14 cellular contexts compared by ENCODE assay signal in the genomic region with DNA sequence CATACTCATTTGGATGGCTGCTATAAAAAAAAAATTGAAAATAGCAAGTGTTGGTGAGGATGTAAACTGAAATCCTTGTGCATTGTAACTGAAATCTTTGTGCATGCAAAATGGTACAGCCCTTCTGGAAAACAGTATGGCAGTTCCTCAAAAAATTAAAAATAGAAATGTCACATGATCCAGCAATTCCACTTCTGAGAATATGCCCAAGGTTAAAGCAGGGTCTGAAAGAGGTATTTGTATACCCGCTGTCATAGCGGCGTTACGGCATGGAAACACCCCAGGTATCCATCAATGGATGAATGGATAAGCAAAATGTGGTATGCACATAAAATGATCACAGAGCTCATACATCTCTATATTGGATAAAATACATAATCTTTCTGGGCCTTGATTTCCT.
DNase-seq lines count a peak whose midpoint lies in the region; ATAC-seq and TF ChIP-seq lines count a peak whose summit lies in the region.
"Had no signal": no experiment of that assay in that cellular context is flagged by ENCODE, and none has a peak within 500 bp of the region (broad histone marks: within the 10 kb centered on the region; RNA-seq: fewer than 3 reads in every experiment).

No MANE protein-coding gene starts in this region.

- intact Hi-C loops in left ventricle myocardium inferior (cut with micrococcal nuclease), result no loop called here
- intact Hi-C loops in right cardiac atrium (cut with DNase I), result no loop called here
- intact Hi-C loops in PC-9 (cut with micrococcal nuclease; ENCODE audit: unreplicated experiment), result no loop called here

- no peaks in the 10 kb centered on the region; the same call in 1 of the 2 replicates for H4K20me1 ChIP-seq in PC-9 (ENCODE audit: insufficient read depth)

- H3K79me2 ChIP-seq in PC-9 (ENCODE audit: low read depth) (0 out of 2 replicates have a peak, but pooled peaks cover 4% of the 10 kb centered on the region), trophoblast cell (ENCODE audit: control insufficient read depth, insufficient read depth, low read length, poor library complexity) (no peaks in the 10 kb centered on the region)

- H3K9me3 ChIP-seq in left ventricle myocardium inferior (replicated peaks) (no peaks in the 10 kb centered on the region), right cardiac atrium (ENCODE audit: control insufficient read depth, low read length) (no peaks in the 10 kb centered on the region), PC-9 (ENCODE audit: insufficient read depth, low read depth) (no peaks in the 10 kb centered on the region), trophoblast cell (ENCODE audit: insufficient read depth, low read depth, low read length) (no peaks in the 10 kb centered on the region)
- H3K9me3 ChIP-seq: A549, BE2C had no signal

- H3K4me2 ChIP-seq in PC-9, result no peak overlapping the region
- no peak overlapping the region for H3K4me2 ChIP-seq in trophoblast cell (ENCODE audit: low read length)
- H3K4me2 ChIP-seq: A549 had no signal

- H3K27ac ChIP-seq in left ventricle myocardium inferior (replicated peaks) (peak overlapping the region; percentile 28), right cardiac atrium (ENCODE audit: low read length) (no peak overlapping the region), PC-9 (no peak overlapping the region), trophoblast cell (ENCODE audit: low read depth, low read length) (no peak overlapping the region)
- H3K27ac ChIP-seq: A549, C4-2B had no signal

- no peak overlapping the region for H3K9ac ChIP-seq in trophoblast cell (ENCODE audit: low read length)

- no peak overlapping the region for H2BK120ac ChIP-seq in trophoblast cell (ENCODE audit: insufficient read depth, low read length, poor library complexity)

- H3K14ac ChIP-seq in trophoblast cell (ENCODE audit: low read length), result no peak overlapping the region

- no peak overlapping the region for H2AFZ ChIP-seq in PC-9
- H2AFZ ChIP-seq in trophoblast cell (ENCODE audit: insufficient read depth, low read length, poor library complexity), result no peak overlapping the region

- no peak overlapping the region for H4K91ac ChIP-seq in trophoblast cell (ENCODE audit: low read depth, low read length)

- peaks cover 6% of the 10 kb centered on the region; the same call in 1 of the 2 replicates for H3F3A ChIP-seq in PC-9 (ENCODE audit: insufficient read depth, low read depth)

- H4K12ac ChIP-seq in trophoblast cell (ENCODE audit: low read depth, low read length), result no peak overlapping the region

- ATAC-seq in right cardiac atrium, result no peak
- ATAC-seq: A549, GM12878 had no signal

- WGBS in right cardiac atrium, result 93% methylated on average over 4 of the region's 4 CpGs
- no CpG with 5 or more reads among the region's 4 CpGs for WGBS in trophoblast cell (ENCODE audit: extremely low coverage, insufficient coverage, insufficient read length)

- no peak overlapping the region for H3K23ac ChIP-seq in trophoblast cell (ENCODE audit: low read length)

- no peak overlapping the region for H3K18ac ChIP-seq in trophoblast cell (ENCODE audit: low read length)

- H3K4ac ChIP-seq in trophoblast cell (ENCODE audit: low read depth, low read length), result no peak overlapping the region

- CTCF ChIA-PET in PC-9 (lab: Charles Lee), result no interaction called here

- BruUV-seq in PC-9 (replicated peaks; lab: Mats Ljungman, UMichigan), result no TSS peak

- H3K4me1 ChIP-seq in left ventricle myocardium inferior (peaks cover 14% of the 10 kb centered on the region), right cardiac atrium (ENCODE audit: control insufficient read depth, insufficient read depth, low read length) (no peaks in the 10 kb centered on the region), PC-9 (replicated peaks; ENCODE audit: insufficient read depth) (no peaks in the 10 kb centered on the region), trophoblast cell (ENCODE audit: control insufficient read depth in 1 of 2, insufficient read depth in 2 of 2, low read length in 2 of 2) (no peaks in the 10 kb centered on the region)
- H3K4me1 ChIP-seq: BE2C had no signal

- H4K8ac ChIP-seq in trophoblast cell (ENCODE audit: low read depth, low read length), result no peak overlapping the region

- no peaks in the 10 kb centered on the region for H3K79me1 ChIP-seq in trophoblast cell (ENCODE audit: low read length)

- POLR2A ChIA-PET in PC-9 (lab: Charles Lee; ENCODE audit: unreplicated experiment), result no interaction called here

- in situ Hi-C loops in SK-MEL-5 (cut with HindIII; ENCODE audit: low pct_unique_long_range_greater_than_20kb, low sequenced_read_pairs), result no loop called here

- H2AK5ac ChIP-seq in trophoblast cell (ENCODE audit: low read length), result no peak overlapping the region

- no peak overlapping the region for H2BK5ac ChIP-seq in trophoblast cell (ENCODE audit: low read depth, low read length, poor library complexity)

- DNase-seq in left ventricle myocardium inferior, result no peak
- no peak for DNase-seq in right cardiac atrium
- DNase-seq in SK-MEL-5 (ENCODE audit: low read depth, low spot score), result peak; percentile 61
- DNase-seq in epidermal melanocyte (ENCODE audit: insufficient read length, low spot score), result peak; percentile 16
- no peak for DNase-seq in NCI-H774 (lab: John Stamatoyannopoulos, UW)
- no peak for DNase-seq in PC-9
- DNase-seq in trophoblast cell, result no peak
- DNase-seq: BE2C; CD4-positive, alpha-beta memory T cell; DMS79; HCEC 1CT had no signal

- H3K9me2 ChIP-seq in PC-9 (ENCODE audit: insufficient read depth), result no peaks in the 10 kb centered on the region

- H2BK12ac ChIP-seq in trophoblast cell (ENCODE audit: low read length), result no peak overlapping the region

- H3K27me3 ChIP-seq in left ventricle myocardium inferior (ENCODE audit: low read depth), result no peaks in the 10 kb centered on the region
- H3K27me3 ChIP-seq in right cardiac atrium (ENCODE audit: control insufficient read depth, insufficient read depth), result no peaks in the 10 kb centered on the region
- H3K27me3 ChIP-seq in PC-9 (ENCODE audit: insufficient read depth, low read depth), result no peaks in the 10 kb centered on the region
- H3K27me3 ChIP-seq in trophoblast cell (ENCODE audit: insufficient read depth, low read length), result no peaks in the 10 kb centered on the region
- H3K27me3 ChIP-seq: BE2C had no signal

- H3K36me3 ChIP-seq in left ventricle myocardium inferior (peaks cover 35% of the 10 kb centered on the region), PC-9 (ENCODE audit: low read depth) (peaks cover 11% of the 10 kb centered on the region; the same call in 1 of the 2 replicates), trophoblast cell (ENCODE audit: control insufficient read depth in 1 of 2, insufficient read depth in 2 of 2, low read length in 2 of 2) (peaks cover 12 to 16% of the 10 kb centered on the region in 2 experiments)

- no peak for TF ChIP-seq CTCF in left ventricle myocardium inferior (IDR thresholded peaks at IDR 0.05; ENCODE audit: borderline replicate concordance)
- no peak for TF ChIP-seq CTCF in PC-9 (conservative IDR thresholded peaks at IDR 0.05)

- H3K4me3 ChIP-seq in left ventricle myocardium inferior, result no peak overlapping the region
- no peak overlapping the region for H3K4me3 ChIP-seq in right cardiac atrium (ENCODE audit: low read length)
- no peak overlapping the region for H3K4me3 ChIP-seq in PC-9
- no peak overlapping the region for H3K4me3 ChIP-seq in trophoblast cell (ENCODE audit: low read depth, low read length)
- H3K4me3 ChIP-seq: A549, GM12878 had no signal

Comparison
In these comparisons a context has a peak if more than half of its experiments do, and no peak if none do; other contexts are left out.
1. DNase-seq: peak in SK-MEL-5 (single experiment) and epidermal melanocyte (single experiment); none in left ventricle myocardium inferior (single experiment), right cardiac atrium (0 of 3), NCI-H774 (single experiment), PC-9 (0 of 2) and trophoblast cell (0 of 2).